Comparison of ENCODE assay signal across 1 cellular context in genomic region chr22:19178065-19178658, GRCh38.
A peak's percentile ranks its signal among the peaks of the same experiment; 100 is the strongest.
TF ChIP-seq lines count a peak whose summit lies in the region.

No MANE protein-coding gene starts in this region.

TF ChIP-seq in HEK293, 187 proteins besides CTCF, POLR2A, EP300 and RAD21 (continued from another document and continues in another):
- no peak for TF ChIP-seq ZNF157 (tag by site-specific recombination; IDR thresholded peaks at IDR 0.05)
- TF ChIP-seq ZNF692 (tag by site-specific recombination; IDR thresholded peaks at IDR 0.05): peak; percentile 96
- no peak for TF ChIP-seq ZNF791 (tag by site-specific recombination; IDR thresholded peaks at IDR 0.05)
- TF ChIP-seq EGR2 (tag by site-specific recombination; IDR thresholded peaks at IDR 0.05; ENCODE audit: low read depth): 0 out of 2 replicates have a peak, but pooled peaks have one; percentile 5
- no peak for TF ChIP-seq ZSCAN18 (tag by site-specific recombination; IDR thresholded peaks at IDR 0.05)
- TF ChIP-seq ZNF624 (tag by site-specific recombination; IDR thresholded peaks at IDR 0.05): no peak
- TF ChIP-seq ZNF548 (tag by site-specific recombination; IDR thresholded peaks at IDR 0.05): no peak
- no peak for TF ChIP-seq ZNF37A (tag by site-specific recombination; IDR thresholded peaks at IDR 0.05)
- TF ChIP-seq ZNF24 (tag by site-specific recombination; IDR thresholded peaks at IDR 0.05): no peak
- no peak for TF ChIP-seq ZNF530 (tag by site-specific recombination; IDR thresholded peaks at IDR 0.05; ENCODE audit: low read depth)
- no peak for TF ChIP-seq REPIN1 (tag by site-specific recombination; IDR thresholded peaks at IDR 0.05; ENCODE audit: low read depth)
- TF ChIP-seq KLF16 (tag by site-specific recombination; IDR thresholded peaks at IDR 0.05): peak; percentile 54; the same call in 1 of the 2 replicates
- no peak for TF ChIP-seq ZBTB17 (tag by site-specific recombination; IDR thresholded peaks at IDR 0.05)
- no peak for TF ChIP-seq HOXA7 (CRISPR knock-in tag; IDR thresholded peaks at IDR 0.05; ENCODE audit: borderline replicate concordance)
- no peak for TF ChIP-seq ZNF629 (tag by site-specific recombination; IDR thresholded peaks at IDR 0.05)
- no peak for TF ChIP-seq BCL11A (tag by site-specific recombination; IDR thresholded peaks at IDR 0.05; ENCODE audit: low read depth)
- no peak for TF ChIP-seq ZNF274 (IDR thresholded peaks at IDR 0.05; ENCODE audit: low read length)
- no peak for TF ChIP-seq ZNF274 (tag by site-specific recombination; IDR thresholded peaks at IDR 0.05; ENCODE audit: borderline replicate concordance)
- no peak for TF ChIP-seq ZNF416 (tag by site-specific recombination; IDR thresholded peaks at IDR 0.05)
- TF ChIP-seq ZNF221 (tag by site-specific recombination; IDR thresholded peaks at IDR 0.05; ENCODE audit: borderline replicate concordance): no peak
- no peak for TF ChIP-seq MYNN (tag by site-specific recombination; IDR thresholded peaks at IDR 0.05; ENCODE audit: borderline replicate concordance)
- no peak for TF ChIP-seq ZNF830 (tag by site-specific recombination; IDR thresholded peaks at IDR 0.05; ENCODE audit: low read depth)
- TF ChIP-seq ZNF654 (tag by site-specific recombination; IDR thresholded peaks at IDR 0.05; ENCODE audit: low read depth): no peak
- TF ChIP-seq ZNF645 (tag by site-specific recombination; IDR thresholded peaks at IDR 0.05): no peak
- no peak for TF ChIP-seq ZNF2 (tag by site-specific recombination; IDR thresholded peaks at IDR 0.05)
- TF ChIP-seq SALL2 (tag by site-specific recombination; IDR thresholded peaks at IDR 0.05; ENCODE audit: borderline replicate concordance): no peak
- no peak for TF ChIP-seq AEBP2 (tag by site-specific recombination; IDR thresholded peaks at IDR 0.05; ENCODE audit: borderline replicate concordance)
- no peak; the same call in 1 of the 2 replicates for TF ChIP-seq WT1 (tag by site-specific recombination; IDR thresholded peaks at IDR 0.05)
- no peak for TF ChIP-seq ZBTB7A (tag by site-specific recombination; IDR thresholded peaks at IDR 0.05; ENCODE audit: low read depth)
- no peak for TF ChIP-seq GLI2 (tag by site-specific recombination; IDR thresholded peaks at IDR 0.05; ENCODE audit: borderline replicate concordance, low read depth)
- peak; percentile 77 for TF ChIP-seq KLF1 (tag by site-specific recombination; IDR thresholded peaks at IDR 0.05)
- TF ChIP-seq ZNF341 (tag by site-specific recombination; IDR thresholded peaks at IDR 0.05; ENCODE audit: low read depth): peak; percentile 70
- TF ChIP-seq PRDM2 (tag by site-specific recombination; IDR thresholded peaks at IDR 0.05; ENCODE audit: borderline replicate concordance): no peak
- TF ChIP-seq ZNF513 (tag by site-specific recombination; IDR thresholded peaks at IDR 0.05): no peak
- TF ChIP-seq GLIS2 (tag by site-specific recombination; IDR thresholded peaks at IDR 0.05): peak; percentile 93
- no peak for TF ChIP-seq ZNF239 (tag by site-specific recombination; IDR thresholded peaks at IDR 0.05)
- TF ChIP-seq ZNF776 (tag by site-specific recombination; IDR thresholded peaks at IDR 0.05; ENCODE audit: borderline replicate concordance): no peak
- no peak for TF ChIP-seq ZNF211 (tag by site-specific recombination; IDR thresholded peaks at IDR 0.05; ENCODE audit: low read depth)
- TF ChIP-seq PBX3 (CRISPR knock-in tag; IDR thresholded peaks at IDR 0.05): peak; percentile 21; the same call in 1 of the 2 replicates
- no peak for TF ChIP-seq ZNF302 (tag by site-specific recombination; IDR thresholded peaks at IDR 0.05; ENCODE audit: low read depth)
- no peak for TF ChIP-seq ZNF555 (tag by site-specific recombination; conservative IDR thresholded peaks at IDR 0.05)
- no peak for TF ChIP-seq ZNF473 (tag by site-specific recombination; IDR thresholded peaks at IDR 0.05)
- TF ChIP-seq BCL6B (tag by site-specific recombination; IDR thresholded peaks at IDR 0.05): no peak
- TF ChIP-seq PRDM4 (tag by site-specific recombination; IDR thresholded peaks at IDR 0.05): no peak
- peak; percentile 75; the same call in 1 of the 2 replicates for TF ChIP-seq KLF9 (tag by site-specific recombination; IDR thresholded peaks at IDR 0.05; ENCODE audit: low read depth)
- TF ChIP-seq ZNF146 (tag by site-specific recombination; IDR thresholded peaks at IDR 0.05): no peak
- no peak for TF ChIP-seq ZNF354C (tag by site-specific recombination; IDR thresholded peaks at IDR 0.05; ENCODE audit: borderline replicate concordance, low read depth)
- no peak for TF ChIP-seq YY2 (tag by site-specific recombination; IDR thresholded peaks at IDR 0.05)
- no peak for TF ChIP-seq KLF7 (tag by site-specific recombination; IDR thresholded peaks at IDR 0.05; ENCODE audit: borderline replicate concordance)
- TF ChIP-seq ZNF155 (tag by site-specific recombination; IDR thresholded peaks at IDR 0.05): no peak
- TF ChIP-seq ZNF433 (tag by site-specific recombination; IDR thresholded peaks at IDR 0.05; ENCODE audit: low read depth): no peak
